ENCODE assay signal across 8 cellular contexts in the genomic region with DNA sequence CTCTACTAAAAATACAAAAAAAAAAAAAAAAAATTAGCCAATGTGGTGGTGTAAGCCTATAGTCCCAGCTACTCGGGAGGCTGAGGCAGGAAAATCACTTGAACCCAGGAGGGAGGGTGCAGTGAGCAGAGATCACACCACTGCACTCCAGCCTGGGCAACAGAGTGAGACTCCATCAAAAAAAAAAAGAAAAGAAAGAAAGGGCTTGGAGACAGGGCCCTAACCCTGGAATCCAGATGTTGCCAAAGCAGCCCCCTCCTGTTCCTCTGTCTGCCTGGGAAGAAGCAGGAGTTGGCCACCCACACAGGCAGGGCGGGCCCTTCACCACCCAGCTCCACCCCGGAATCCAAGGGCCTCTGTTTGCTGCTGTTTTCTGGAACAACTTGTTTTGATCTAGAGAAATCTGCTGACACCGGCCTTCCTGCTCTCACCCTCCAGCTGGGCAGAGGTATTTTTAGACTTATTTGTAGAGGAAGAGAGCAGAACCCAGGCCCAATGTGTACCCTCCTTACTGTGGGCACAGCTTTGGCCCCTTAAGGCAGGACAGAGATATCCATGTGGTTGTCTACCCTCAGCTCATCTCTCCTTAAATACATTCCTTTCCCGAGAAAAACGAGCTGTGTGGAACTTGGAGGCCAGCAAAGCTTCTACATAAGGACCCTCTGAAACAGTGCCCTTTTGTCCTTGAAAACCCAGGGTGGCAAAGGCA. TPM values are rescaled to one million over a fixed set of nuclear protein-coding genes. Genes with fewer than 3 reads are reported as not detected.
A peak's percentile ranks its signal among the peaks of the same experiment; 100 is the strongest.
DNase-seq lines count a peak whose midpoint lies in the region; ATAC-seq and TF ChIP-seq lines count a peak whose summit lies in the region.

No MANE protein-coding gene starts in this region.

- H3K23me2 ChIP-seq in H9 (ENCODE audit: insufficient read length, low read depth, low read length, poor library complexity, severe bottlenecking), result peaks cover 13% of the 10 kb centered on the region

- TF ChIP-seq CTCF in H9 (conservative IDR thresholded peaks at IDR 0.05) (no peak), OCI-LY3 (IDR thresholded peaks at IDR 0.05; ENCODE audit: low read depth, low read length) (no peak), neural cell (IDR thresholded peaks at IDR 0.05; ENCODE audit: poor library complexity, severe bottlenecking) (no peak)

- no peak overlapping the region for H2BK120ac ChIP-seq in H9 (ENCODE audit: low read depth, low read length, poor library complexity, severe bottlenecking)

- H3K27me3 ChIP-seq in H9 (ENCODE audit: insufficient read depth, low read length), result no peaks in the 10 kb centered on the region
- no peaks in the 10 kb centered on the region for H3K27me3 ChIP-seq in OCI-LY3 (ENCODE audit: low read depth, low read length)
- H3K27me3 ChIP-seq in neural cell (ENCODE audit: insufficient read depth, low read depth, low read length), result no peaks in the 10 kb centered on the region

- H4K5ac ChIP-seq in H9 (ENCODE audit: insufficient read length, low read depth, low read length), result no peak overlapping the region

- H3K4me2 ChIP-seq in H9 (ENCODE audit: insufficient read depth, insufficient read length, low read length) (no peak overlapping the region), OCI-LY3 (ENCODE audit: low read length) (peak overlapping the region; percentile 92), neural cell (ENCODE audit: low read length) (no peak overlapping the region)

- H3K9me3 Mint-ChIP-seq in H9, result no peaks in the 10 kb centered on the region; a peak in 2 of 5 replicates

- H3K79me1 ChIP-seq in H9 (ENCODE audit: insufficient read depth, low read depth, low read length, poor library complexity, severe bottlenecking), result no peaks in the 10 kb centered on the region

- TF ChIP-seq RAD21 in neural cell (conservative IDR thresholded peaks at IDR 0.05), result no peak

- no peak overlapping the region for H2BK5ac ChIP-seq in H9 (ENCODE audit: insufficient read length, low read length)

- H2BK12ac ChIP-seq in H9 (ENCODE audit: insufficient read length, low read depth, low read length), result peak overlapping the region; percentile 41

- H2BK20ac ChIP-seq in H9 (ENCODE audit: low read depth, low read length, poor library complexity, severe bottlenecking), result no peak overlapping the region

- H2AK5ac ChIP-seq in H9 (ENCODE audit: insufficient read length, low read length), result peak overlapping the region; percentile 55

- no peak overlapping the region for H3K56ac ChIP-seq in H9 (ENCODE audit: insufficient read length, low read depth, low read length)

- DNase-seq in AML-193 (lab: John Stamatoyannopoulos, UW), result peak; percentile 57 to 61
- peak; percentile 80 for DNase-seq in H9
- DNase-seq in activated naive CD4-positive, alpha-beta T cell treated with Interleukin-2 at 50 U/mL for 16 hours, result peak; percentile 70
- DNase-seq in fibroblast of the conjunctiva (ENCODE audit: low read depth), result peak; percentile 94

- H3K23ac ChIP-seq in H9 (ENCODE audit: insufficient read length, low read depth, low read length), result no peak overlapping the region

- no peaks in the 10 kb centered on the region for H3K36me3 Mint-ChIP-seq in H9 (ENCODE audit: insufficient read depth in 1 of 3, low read depth in 3 of 3)

- H3K27ac ChIP-seq in H9 (ENCODE audit: insufficient read length, low read depth, low read length) (peak overlapping the region; percentile 71), OCI-LY3 (ENCODE audit: low read length) (peak overlapping the region; percentile 97), neural cell (ENCODE audit: low read length) (peak overlapping the region; percentile 10), urinary bladder (ENCODE audit: low read depth) (peak overlapping the region; percentile 96)

- no CpG with 5 or more reads among the region's 6 CpGs for WGBS in H9 (ENCODE audit: extremely low coverage, insufficient read length, low lambda C conversion rate)
- under 1% methylated on average over 6 of the region's 6 CpGs for WGBS in urinary bladder

- H3K9ac ChIP-seq in H9 (ENCODE audit: extremely low read depth, insufficient read length, low read length) (no peak overlapping the region), OCI-LY3 (ENCODE audit: low read length) (peak overlapping the region; percentile 96), neural cell (ENCODE audit: low read length) (peak overlapping the region; percentile 61)

- no peak overlapping the region for H4K8ac ChIP-seq in H9 (replicated peaks; ENCODE audit: insufficient read length, low read depth, low read length)

- peaks cover 76 to 86% of the 10 kb centered on the region in 2 experiments for H3K4me1 Mint-ChIP-seq in H9

- H3K4me3 ChIP-seq in OCI-LY3 (ENCODE audit: low read length), result peak overlapping the region; percentile 77
- H3K4me3 ChIP-seq in neural cell (ENCODE audit: low read length), result no peak overlapping the region
- H3K4me3 ChIP-seq in urinary bladder (ENCODE audit: low read depth, low read length), result no peak overlapping the region

- no peaks in the 10 kb centered on the region for H3K9me2 ChIP-seq in neural cell (ENCODE audit: insufficient read depth, low read length)

- H3K4me3 Mint-ChIP-seq in H9, result peak overlapping the region in 1 of 2 experiments; percentile 48; a peak in 2 of 5 replicates

- H3K4ac ChIP-seq in H9 (ENCODE audit: low read depth, low read length), result no peak overlapping the region; the same call in 1 of the 2 replicates

- H3K4me1 ChIP-seq in H9 (ENCODE audit: insufficient read depth, low read length), result peaks cover 18% of the 10 kb centered on the region
- H3K4me1 ChIP-seq in OCI-LY3 (ENCODE audit: low read length), result peaks cover 55% of the 10 kb centered on the region
- no peaks in the 10 kb centered on the region for H3K4me1 ChIP-seq in urinary bladder (ENCODE audit: insufficient read depth)

- H3K36me3 ChIP-seq in OCI-LY3 (replicated peaks; ENCODE audit: low read depth, low read length), result peaks cover 22% of the 10 kb centered on the region
- no peaks in the 10 kb centered on the region for H3K36me3 ChIP-seq in neural cell (ENCODE audit: insufficient read depth, low read length)
- H3K36me3 ChIP-seq in urinary bladder (ENCODE audit: insufficient read depth), result no peaks in the 10 kb centered on the region

- peak overlapping the region; percentile 71 for H3K18ac ChIP-seq in H9 (ENCODE audit: insufficient read length, low read depth, low read length)

- H3K9me3 ChIP-seq in H9 (ENCODE audit: control insufficient read depth, low read depth, low read length), result no peaks in the 10 kb centered on the region
- H3K9me3 ChIP-seq in OCI-LY3 (ENCODE audit: insufficient read depth, low read length), result no peaks in the 10 kb centered on the region
- no peaks in the 10 kb centered on the region for H3K9me3 ChIP-seq in neural cell (ENCODE audit: low read length)

- H4K91ac ChIP-seq in H9 (ENCODE audit: insufficient read length, low read depth, low read length), result peak overlapping the region; percentile 85

- peak overlapping the region; percentile 73; the same call in 1 of the 2 replicates for H3K14ac ChIP-seq in H9 (ENCODE audit: insufficient read depth, low read length)

- TF ChIP-seq EP300 in neural cell (conservative IDR thresholded peaks at IDR 0.05; ENCODE audit: poor library complexity, severe bottlenecking), result no peak

- H3T11ph ChIP-seq in H9 (ENCODE audit: low read length), result no peak overlapping the region

- H3K79me2 ChIP-seq in H9 (ENCODE audit: insufficient read depth, low read length) (peaks cover 2% of the 10 kb centered on the region; the same call in 1 of the 2 replicates), OCI-LY3 (ENCODE audit: low read length) (peaks cover 71% of the 10 kb centered on the region), neural cell (replicated peaks; ENCODE audit: insufficient read depth, low read length) (peaks cover 98% of the 10 kb centered on the region)

- H3K27ac Mint-ChIP-seq in H9, result peak overlapping the region; percentile 88 to 100 (median 97)

- H3F3A ChIP-seq in neural cell (ENCODE audit: insufficient read depth, low read length, poor library complexity, severe bottlenecking), result no peaks in the 10 kb centered on the region

- peaks cover 11% of the 10 kb centered on the region for H3K27me3 Mint-ChIP-seq in H9 (ENCODE audit: low read depth)

- no peak for ATAC-seq in HG02610 (IDR thresholded peaks at IDR 0.05; ENCODE audit: unreplicated experiment)

- H2BK15ac ChIP-seq in H9 (ENCODE audit: low read depth, low read length), result no peak overlapping the region

- no peak overlapping the region for H2AFZ ChIP-seq in H9 (ENCODE audit: low read length)
- H2AFZ ChIP-seq in OCI-LY3 (ENCODE audit: low read depth, low read length), result no peak overlapping the region
- H2AFZ ChIP-seq in neural cell (ENCODE audit: low read depth, low read length), result no peak overlapping the region

- H4K20me1 ChIP-seq in H9 (ENCODE audit: control insufficient read depth, insufficient read depth, insufficient read length), result peaks cover 2% of the 10 kb centered on the region
- peaks cover 19% of the 10 kb centered on the region for H4K20me1 ChIP-seq in OCI-LY3 (ENCODE audit: insufficient read depth, low read length)
- H4K20me1 ChIP-seq in neural cell (ENCODE audit: insufficient read depth), result no peaks in the 10 kb centered on the region

TF ChIP-seq in neural cell, 6 proteins besides CTCF, POLR2A, EP300 and RAD21 (continues in another document):
- TF ChIP-seq EZH2 (IDR thresholded peaks at IDR 0.05; ENCODE audit: borderline replicate concordance, insufficient read depth, low read length, poor library complexity, severe bottlenecking), result no peak

RNA-seq across cellular contexts. Expression of gene NEAT1, which starts 2.7 kb away (rescaled TPM):
- total RNA-seq in H9 (2021) (11.1 and 12.7 TPM in 2 replicates), urinary bladder (104 TPM)
- polyA plus RNA-seq in neural cell (2.6 and 4.2 TPM in 2 replicates), urinary bladder (450 TPM)
- 0.97 and 1.5 TPM in 2 replicates for polyA minus RNA-seq in neural cell

RNA-seq across cellular contexts. Expression of gene FRMD8, which starts 33.5 kb away (rescaled TPM):
- total RNA-seq in H9 (2021), result 19.0 and 22.7 TPM in 2 replicates
- polyA plus RNA-seq in neural cell, result 17.2 and 22.2 TPM in 2 replicates
- 8.3 and 9.0 TPM in 2 replicates for polyA minus RNA-seq in neural cell
- 17.3 TPM for total RNA-seq in urinary bladder
- 26.3 TPM for polyA plus RNA-seq in urinary bladder

RNA-seq across cellular contexts. Expression of gene SLC25A45, which starts 37.5 kb away (rescaled TPM):
- 1.1 and 1.6 TPM in 2 replicates for total RNA-seq in H9 (2021)
- polyA plus RNA-seq in neural cell, result 0.66 TPM in 1 of 2 replicates, not detected in the other
- not detected in 2 replicates for polyA minus RNA-seq in neural cell
- 5.0 TPM for total RNA-seq in urinary bladder
- 4.3 TPM for polyA plus RNA-seq in urinary bladder

Comparison
In these comparisons a context has a peak if more than half of its experiments do, and no peak if none do; other contexts are left out.
1. H3K27ac ChIP-seq: peak in every context shown above with its lines; median percentile 97 in OCI-LY3; 96 in urinary bladder; 71 in H9; 10 in neural cell.